1 cellular context compared by ENCODE assay signal in the genomic region with DNA sequence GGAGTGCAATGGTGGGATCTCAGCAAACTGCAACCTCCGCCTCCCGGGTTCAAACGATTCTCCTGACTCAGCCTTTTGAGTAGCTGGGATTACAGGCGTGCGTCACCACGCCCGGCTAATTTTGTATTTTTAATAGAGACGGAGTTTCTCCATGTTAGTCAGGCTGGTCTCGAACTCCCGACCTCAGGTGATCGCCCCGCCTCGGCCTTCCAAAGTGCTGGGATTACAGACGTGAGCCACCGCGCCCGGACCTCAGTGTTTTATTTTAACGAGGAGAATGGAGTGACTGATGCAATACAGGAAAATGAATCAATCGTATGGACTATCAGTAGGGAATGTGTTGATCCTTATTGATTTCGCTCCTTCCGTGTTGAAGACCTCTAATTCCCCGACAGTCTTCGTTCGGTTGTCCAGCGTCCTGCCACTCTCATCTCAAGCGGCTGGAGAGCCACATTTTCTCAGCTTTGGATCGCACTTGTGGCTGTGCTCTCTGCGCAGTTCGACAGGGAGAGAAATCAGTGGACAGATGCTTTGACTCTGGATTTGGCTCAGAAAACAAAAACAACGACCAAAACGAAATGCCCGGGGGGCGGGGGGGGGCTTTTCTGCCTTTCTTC.
TF ChIP-seq lines count a peak whose summit lies in the region.

No MANE protein-coding gene starts in this region.

TF ChIP-seq in HepG2, 621 proteins besides CTCF, POLR2A, EP300 and RAD21 (continued from another document and continues in another):
- TF ChIP-seq, protein P1, sequence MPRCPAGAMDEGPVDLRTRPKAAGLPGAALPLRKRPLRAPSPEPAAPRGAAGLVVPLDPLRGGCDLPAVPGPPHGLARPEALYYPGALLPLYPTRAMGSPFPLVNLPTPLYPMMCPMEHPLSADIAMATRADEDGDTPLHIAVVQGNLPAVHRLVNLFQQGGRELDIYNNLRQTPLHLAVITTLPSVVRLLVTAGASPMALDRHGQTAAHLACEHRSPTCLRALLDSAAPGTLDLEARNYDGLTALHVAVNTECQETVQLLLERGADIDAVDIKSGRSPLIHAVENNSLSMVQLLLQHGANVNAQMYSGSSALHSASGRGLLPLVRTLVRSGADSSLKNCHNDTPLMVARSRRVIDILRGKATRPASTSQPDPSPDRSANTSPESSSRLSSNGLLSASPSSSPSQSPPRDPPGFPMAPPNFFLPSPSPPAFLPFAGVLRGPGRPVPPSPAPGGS (CRISPR knock-in tag; IDR thresholded peaks at IDR 0.05): no peak
- TF ChIP-seq TBL1XR1 (IDR thresholded peaks at IDR 0.05; ENCODE audit: borderline replicate concordance, low read length, partially characterized antibody) (no peak), SRF (IDR thresholded peaks at IDR 0.05; ENCODE audit: low read depth, low read length) (no peak), ZNF547 (CRISPR knock-in tag; IDR thresholded peaks at IDR 0.05) (no peak), FOXC1 (CRISPR knock-in tag; IDR thresholded peaks at IDR 0.05; ENCODE audit: borderline replicate concordance) (no peak), ZSCAN31 (CRISPR knock-in tag; IDR thresholded peaks at IDR 0.05; ENCODE audit: low read depth) (no peak), ELF1 (CRISPR knock-in tag; IDR thresholded peaks at IDR 0.05) (no peak; the same call in 1 of the 2 replicates), TOPORS (CRISPR knock-in tag; IDR thresholded peaks at IDR 0.05) (no peak), JDP2 (CRISPR knock-in tag; IDR thresholded peaks at IDR 0.05; ENCODE audit: borderline replicate concordance) (no peak), MNT (IDR thresholded peaks at IDR 0.05) (no peak), ARHGAP35 (CRISPR knock-in tag; IDR thresholded peaks at IDR 0.05; ENCODE audit: borderline replicate concordance) (no peak), ZBTB46 (CRISPR knock-in tag; IDR thresholded peaks at IDR 0.05; ENCODE audit: borderline replicate concordance) (no peak), IKZF4 (CRISPR knock-in tag; IDR thresholded peaks at IDR 0.05; ENCODE audit: borderline replicate concordance, low read depth, not compliant biosample characterization) (no peak), HMGXB4 (CRISPR knock-in tag; IDR thresholded peaks at IDR 0.05; ENCODE audit: borderline replicate concordance in 1 of 2, low read depth in 1 of 2) (peak in 1 of 2 experiments; percentile 59; a peak in 2 of 4 replicates), ZNF841 (CRISPR knock-in tag; IDR thresholded peaks at IDR 0.05; ENCODE audit: borderline replicate concordance) (no peak), ZBTB21 (CRISPR knock-in tag; IDR thresholded peaks at IDR 0.05) (no peak), PPARG (CRISPR knock-in tag; conservative IDR thresholded peaks at IDR 0.05) (no peak), ZNF543 (CRISPR knock-in tag; IDR thresholded peaks at IDR 0.05) (peak; percentile 33; the same call in 1 of the 2 replicates), SRSF4 (IDR thresholded peaks at IDR 0.05; ENCODE audit: low read depth, low read length, poor library complexity, severe bottlenecking) (no peak), ZSCAN22 (CRISPR knock-in tag; IDR thresholded peaks at IDR 0.05) (no peak), GMEB1 (CRISPR knock-in tag; IDR thresholded peaks at IDR 0.05; ENCODE audit: borderline replicate concordance) (no peak), ZFP41 (CRISPR knock-in tag; IDR thresholded peaks at IDR 0.05; ENCODE audit: borderline replicate concordance) (no peak), ZFP37 (CRISPR knock-in tag; IDR thresholded peaks at IDR 0.05; ENCODE audit: borderline replicate concordance) (no peak), FOXA3 (CRISPR knock-in tag; IDR thresholded peaks at IDR 0.05) (peak; percentile 38; the same call in 1 of the 2 replicates), ZNF230 (CRISPR knock-in tag; IDR thresholded peaks at IDR 0.05) (no peak), ZNF781 (CRISPR knock-in tag; IDR thresholded peaks at IDR 0.05; ENCODE audit: borderline replicate concordance, not compliant biosample characterization) (no peak), ZNF772 (CRISPR knock-in tag; IDR thresholded peaks at IDR 0.05) (peak; percentile 36; the same call in 1 of the 2 replicates), HDAC1 (CRISPR knock-in tag; IDR thresholded peaks at IDR 0.05) (0 out of 2 replicates have a peak, but pooled peaks have one; percentile 8), RFXANK (CRISPR knock-in tag; IDR thresholded peaks at IDR 0.05) (no peak), ADNP (CRISPR knock-in tag; IDR thresholded peaks at IDR 0.05) (peak; percentile 80; the same call in 1 of the 2 replicates), PATZ1 (CRISPR knock-in tag; IDR thresholded peaks at IDR 0.05) (no peak), ZNF136 (CRISPR knock-in tag; IDR thresholded peaks at IDR 0.05; ENCODE audit: low read depth) (no peak), HDAC2 (CRISPR knock-in tag; IDR thresholded peaks at IDR 0.05) (no peak), ZSCAN25 (CRISPR knock-in tag; IDR thresholded peaks at IDR 0.05) (no peak), DNMT1 (CRISPR knock-in tag; IDR thresholded peaks at IDR 0.05) (no peak), XRCC5 (optimal IDR thresholded peaks at IDR 0.05; ENCODE audit: low read length) (no peak), MAFF (IDR thresholded peaks at IDR 0.05; ENCODE audit: low read depth, low read length) (peak; percentile 30; the same call in 1 of the 2 replicates), MLX (CRISPR knock-in tag; IDR thresholded peaks at IDR 0.05) (no peak)
- TF ChIP-seq, protein P2, sequence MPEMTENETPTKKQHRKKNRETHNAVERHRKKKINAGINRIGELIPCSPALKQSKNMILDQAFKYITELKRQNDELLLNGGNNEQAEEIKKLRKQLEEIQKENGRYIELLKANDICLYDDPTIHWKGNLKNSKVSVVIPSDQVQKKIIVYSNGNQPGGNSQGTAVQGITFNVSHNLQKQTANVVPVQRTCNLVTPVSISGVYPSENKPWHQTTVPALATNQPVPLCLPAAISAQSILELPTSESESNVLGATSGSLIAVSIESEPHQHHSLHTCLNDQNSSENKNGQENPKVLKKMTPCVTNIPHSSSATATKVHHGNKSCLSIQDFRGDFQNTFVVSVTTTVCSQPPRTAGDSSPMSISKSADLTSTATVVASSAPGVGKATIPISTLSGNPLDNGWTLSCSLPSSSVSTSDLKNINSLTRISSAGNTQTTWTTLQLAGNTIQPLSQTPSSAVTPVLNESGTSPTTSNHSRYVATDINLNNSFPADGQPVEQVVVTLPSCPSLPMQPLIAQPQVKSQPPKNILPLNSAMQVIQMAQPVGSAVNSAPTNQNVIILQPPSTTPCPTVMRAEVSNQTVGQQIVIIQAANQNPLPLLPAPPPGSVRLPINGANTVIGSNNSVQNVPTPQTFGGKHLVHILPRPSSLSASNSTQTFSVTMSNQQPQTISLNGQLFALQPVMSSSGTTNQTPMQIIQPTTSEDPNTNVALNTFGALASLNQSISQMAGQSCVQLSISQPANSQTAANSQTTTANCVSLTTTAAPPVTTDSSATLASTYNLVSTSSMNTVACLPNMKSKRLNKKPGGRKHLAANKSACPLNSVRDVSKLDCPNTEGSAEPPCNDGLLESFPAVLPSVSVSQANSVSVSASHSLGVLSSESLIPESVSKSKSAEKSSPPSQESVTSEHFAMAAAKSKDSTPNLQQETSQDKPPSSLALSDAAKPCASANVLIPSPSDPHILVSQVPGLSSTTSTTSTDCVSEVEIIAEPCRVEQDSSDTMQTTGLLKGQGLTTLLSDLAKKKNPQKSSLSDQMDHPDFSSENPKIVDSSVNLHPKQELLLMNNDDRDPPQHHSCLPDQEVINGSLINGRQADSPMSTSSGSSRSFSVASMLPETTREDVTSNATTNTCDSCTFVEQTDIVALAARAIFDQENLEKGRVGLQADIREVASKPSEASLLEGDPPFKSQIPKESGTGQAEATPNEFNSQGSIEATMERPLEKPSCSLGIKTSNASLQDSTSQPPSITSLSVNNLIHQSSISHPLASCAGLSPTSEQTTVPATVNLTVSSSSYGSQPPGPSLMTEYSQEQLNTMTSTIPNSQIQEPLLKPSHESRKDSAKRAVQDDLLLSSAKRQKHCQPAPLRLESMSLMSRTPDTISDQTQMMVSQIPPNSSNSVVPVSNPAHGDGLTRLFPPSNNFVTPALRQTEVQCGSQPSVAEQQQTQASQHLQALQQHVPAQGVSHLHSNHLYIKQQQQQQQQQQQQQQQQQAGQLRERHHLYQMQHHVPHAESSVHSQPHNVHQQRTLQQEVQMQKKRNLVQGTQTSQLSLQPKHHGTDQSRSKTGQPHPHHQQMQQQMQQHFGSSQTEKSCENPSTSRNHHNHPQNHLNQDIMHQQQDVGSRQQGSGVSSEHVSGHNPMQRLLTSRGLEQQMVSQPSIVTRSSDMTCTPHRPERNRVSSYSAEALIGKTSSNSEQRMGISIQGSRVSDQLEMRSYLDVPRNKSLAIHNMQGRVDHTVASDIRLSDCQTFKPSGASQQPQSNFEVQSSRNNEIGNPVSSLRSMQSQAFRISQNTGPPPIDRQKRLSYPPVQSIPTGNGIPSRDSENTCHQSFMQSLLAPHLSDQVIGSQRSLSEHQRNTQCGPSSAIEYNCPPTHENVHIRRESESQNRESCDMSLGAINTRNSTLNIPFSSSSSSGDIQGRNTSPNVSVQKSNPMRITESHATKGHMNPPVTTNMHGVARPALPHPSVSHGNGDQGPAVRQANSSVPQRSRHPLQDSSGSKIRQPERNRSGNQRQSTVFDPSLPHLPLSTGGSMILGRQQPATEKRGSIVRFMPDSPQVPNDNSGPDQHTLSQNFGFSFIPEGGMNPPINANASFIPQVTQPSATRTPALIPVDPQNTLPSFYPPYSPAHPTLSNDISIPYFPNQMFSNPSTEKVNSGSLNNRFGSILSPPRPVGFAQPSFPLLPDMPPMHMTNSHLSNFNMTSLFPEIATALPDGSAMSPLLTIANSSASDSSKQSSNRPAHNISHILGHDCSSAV (CRISPR knock-in tag; IDR thresholded peaks at IDR 0.05; ENCODE audit: borderline replicate concordance): no peak
